ENCODE assay signal across 28 cellular contexts in the genomic region with DNA sequence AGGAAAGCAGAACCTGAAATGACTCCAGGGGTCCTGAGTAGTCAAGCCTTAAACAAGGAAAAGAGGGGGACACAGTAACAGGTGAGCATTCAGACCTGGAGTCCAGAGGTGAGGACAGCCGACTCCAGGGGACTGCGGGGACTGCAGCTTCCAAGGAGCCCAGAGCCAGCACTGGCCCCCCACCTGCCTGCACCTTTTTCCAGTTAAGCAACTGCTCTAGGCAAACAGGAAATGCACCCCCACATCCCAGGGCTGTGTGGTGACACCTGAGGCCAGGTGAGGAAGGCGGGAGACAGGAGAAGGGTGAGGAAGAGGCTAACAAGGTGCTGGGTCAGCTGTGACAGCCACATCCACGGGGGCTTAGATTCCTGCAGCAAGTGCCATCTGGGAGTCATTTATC. TPM values are rescaled to one million over a fixed set of nuclear protein-coding genes. Genes with fewer than 3 reads are reported as not detected.
"Had no signal": no experiment of that assay in that cellular context is flagged by ENCODE, and none has a peak within 500 bp of the region (broad histone marks: within the 10 kb centered on the region; RNA-seq: fewer than 3 reads in every experiment).

No MANE protein-coding gene starts in this region.

- H3K27ac Mint-ChIP-seq: IgD-negative memory B cell had no signal

- H3K4me1 ChIP-seq: SJCRH30 had no signal

- H3K36me3 ChIP-seq: SJCRH30 had no signal

- H3K4me3 ChIP-seq: K562, SJCRH30 had no signal

- H3K4me2 ChIP-seq: KMS-11 had no signal

- H3K4me3 Mint-ChIP-seq: IgD-negative memory B cell had no signal

- ATAC-seq: K562, Panc1, PC-3, SK-N-SH treated with all-trans-retinoic acid at 6 μM for 48 hours had no signal

- H3K27ac ChIP-seq: HL-60, KMS-11, RWPE1, SJCRH30 had no signal

- H3K9me3 ChIP-seq: SJCRH30 had no signal

- H3K36me3 Mint-ChIP-seq: IgD-negative memory B cell had no signal

- DNase-seq: Kasumi-1; MM.1S; NCI-H1092 treated with DMSO at 0.1 percent for 48 hours; NCI-H1417; NCI-H146; NCI-H1694 treated with DMSO at 0.1 percent for 48 hours; NCI-H1930; NCI-H2081; NCI-H2107; NCI-H226; NCI-H446; NCI-H510A; NCI-H524 treated with DMSO at 0.1 percent for 48 hours; NCI-H69; NCI-H774; NK-92 treated with Interleukin-12 subunit alpha and Interleukin-12 subunit beta, amount 100 ng/mL, for 24 hours; PC-3; SHP77 treated with DMSO at 0.1 percent for 48 hours; SJCRH30 had no signal

RNA-seq across cellular contexts. Expression of a gene that starts 20.1 kb away (rescaled TPM):
- total RNA-seq: M059J, OCI-LY7 had no signal
